Comparison of ENCODE assay signal across 30 cellular contexts in genomic region chr9:14857449-14858305, GRCh38. TPM values are rescaled to one million over a fixed set of nuclear protein-coding genes. Genes with fewer than 3 reads are reported as not detected.
"Had no signal": no experiment of that assay in that cellular context is flagged by ENCODE, and none has a peak within 500 bp of the region (broad histone marks: within the 10 kb centered on the region; RNA-seq: fewer than 3 reads in every experiment).

No MANE protein-coding gene starts in this region.

- H3K27me3 Mint-ChIP-seq: natural killer cell treated with Interleukin-12 subunit alpha and Interleukin-12 subunit beta and Interleukin-15 and Interleukin-18, amount 100 ng/mL, for 72 hours; progenitor cell of endocrine pancreas; stimulated activated memory B cell treated with anti-CD40 and anti-IgM and Interleukin-4, amounts not matched to agents 10 μg/mL and 1 μg/mL and 100 μg/mL, for 72 hours; type B pancreatic cell had no signal

- H3K27me3 ChIP-seq: neural progenitor cell, ovary, spleen, suprapubic skin, testis, tibial artery, transverse colon, upper lobe of right lung, uterus had no signal

- H3K4me1 Mint-ChIP-seq: naive B cell; naive thymus-derived CD8-positive, alpha-beta T cell; stimulated activated memory B cell treated with anti-CD40 and anti-IgM and Interleukin-4, amounts not matched to agents 10 μg/mL and 1 μg/mL and 100 μg/mL, for 72 hours; stimulated activated naive CD8-positive, alpha-beta T cell treated with anti-CD3 and anti-CD28 coated beads, Interleukin-15, amount 100 ng/mL, for 72 hours had no signal

- H3K36me3 Mint-ChIP-seq: naive B cell; naive thymus-derived CD8-positive, alpha-beta T cell; natural killer cell treated with Interleukin-12 subunit alpha and Interleukin-12 subunit beta and Interleukin-15 and Interleukin-18, amount 100 ng/mL, for 72 hours; stimulated activated memory B cell treated with anti-CD40 and anti-IgM and Interleukin-4, amounts not matched to agents 10 μg/mL and 1 μg/mL and 100 μg/mL, for 72 hours had no signal

- H3K9me3 ChIP-seq: ovary, psoas muscle, spleen, suprapubic skin, testis, tibial artery, transverse colon, upper lobe of right lung, uterus had no signal

- H3K79me2 ChIP-seq: parathyroid adenoma had no signal

- H3K36me3 ChIP-seq: neural progenitor cell, ovary, spleen, suprapubic skin, transverse colon, upper lobe of right lung, uterus had no signal

- ATAC-seq: naive thymus-derived CD8-positive, alpha-beta T cell; natural killer cell treated with Interleukin-12 subunit alpha and Interleukin-12 subunit beta and Interleukin-15 and Interleukin-18, amount 100 ng/mL, for 72 hours; psoas muscle; right cardiac atrium; sciatic nerve; stimulated activated memory B cell treated with anti-CD40 and anti-IgM and Interleukin-4, amounts not matched to agents 10 μg/mL and 1 μg/mL and 100 μg/mL, for 72 hours; stimulated activated naive CD8-positive, alpha-beta T cell treated with anti-CD3 and anti-CD28 coated beads, Interleukin-15, amount 100 ng/mL, for 72 hours; stimulated activated naive CD8-positive, alpha-beta T cell treated with anti-CD3 and anti-CD28 coated beads, Interleukin-15, Interleukin-2, amounts not matched to agents 100 U/mL and 50 U/mL, for 24 hours; upper lobe of right lung had no signal

- H3K4me1 ChIP-seq: neural progenitor cell, parathyroid adenoma, psoas muscle, spleen, suprapubic skin, testis, tibial artery, transverse colon, upper lobe of right lung, uterus had no signal

- H3K4me2 ChIP-seq: neural progenitor cell, smooth muscle cell had no signal

- H3K4me3 ChIP-seq: neural progenitor cell, ovary, psoas muscle, skin epidermis, smooth muscle cell, spleen, suprapubic skin, testis, tibial artery, transverse colon, upper lobe of right lung, uterus had no signal

- H3K27ac ChIP-seq: neural progenitor cell, ovary, parathyroid adenoma, psoas muscle, skin epidermis, spleen, suprapubic skin, testis, tibial artery, transverse colon, upper lobe of right lung, uterus had no signal

- H3K9ac ChIP-seq: neural progenitor cell, parathyroid adenoma had no signal

- H2AFZ ChIP-seq: neural progenitor cell, parathyroid adenoma had no signal

- H3K9me3 Mint-ChIP-seq: naive B cell; naive thymus-derived CD8-positive, alpha-beta T cell; natural killer cell treated with Interleukin-12 subunit alpha and Interleukin-12 subunit beta and Interleukin-15 and Interleukin-18, amount 100 ng/mL, for 72 hours; neural progenitor cell; stimulated activated memory B cell treated with anti-CD40 and anti-IgM and Interleukin-4, amounts not matched to agents 10 μg/mL and 1 μg/mL and 100 μg/mL, for 72 hours; stimulated activated naive CD8-positive, alpha-beta T cell treated with anti-CD3 and anti-CD28 coated beads, Interleukin-15, amount 100 ng/mL, for 72 hours; type B pancreatic cell had no signal

- H3K4me3 Mint-ChIP-seq: naive B cell; naive thymus-derived CD8-positive, alpha-beta T cell; natural killer cell treated with Interleukin-12 subunit alpha and Interleukin-12 subunit beta and Interleukin-15 and Interleukin-18, amount 100 ng/mL, for 72 hours; neural progenitor cell; stimulated activated memory B cell treated with anti-CD40 and anti-IgM and Interleukin-4, amounts not matched to agents 10 μg/mL and 1 μg/mL and 100 μg/mL, for 72 hours; stimulated activated naive CD8-positive, alpha-beta T cell treated with anti-CD3 and anti-CD28 coated beads, Interleukin-15, amount 100 ng/mL, for 72 hours; type B pancreatic cell had no signal

- H3K27ac Mint-ChIP-seq: natural killer cell treated with Interleukin-12 subunit alpha and Interleukin-12 subunit beta and Interleukin-15 and Interleukin-18, amount 100 ng/mL, for 72 hours; neural progenitor cell; progenitor cell of endocrine pancreas; stimulated activated memory B cell treated with anti-CD40 and anti-IgM and Interleukin-4, amounts not matched to agents 10 μg/mL and 1 μg/mL and 100 μg/mL, for 72 hours; stimulated activated naive CD8-positive, alpha-beta T cell treated with anti-CD3 and anti-CD28 coated beads, Interleukin-15, amount 100 ng/mL, for 72 hours; type B pancreatic cell had no signal

- DNase-seq: naive B cell; naive thymus-derived CD8-positive, alpha-beta T cell; occipital lobe; ovary; posterior cingulate gyrus; psoas muscle; right cardiac atrium; spleen; stimulated activated CD4-positive, alpha-beta T cell treated with anti-CD3 and anti-CD28 coated beads, Interleukin-12 subunit alpha, Interleukin-12 subunit beta, amount 100 ng/mL, for 4 hours; stimulated activated CD4-positive, alpha-beta T cell treated with anti-CD3 and anti-CD28 coated beads, Interleukin-1b, Interleukin-23, amount 100 ng/mL, for 48 hours; stimulated activated CD4-positive, alpha-beta T cell treated with anti-CD3 and anti-CD28 coated beads, Interleukin-4, amount 100 ng/mL, for 24 hours; stimulated activated naive CD4-positive, alpha-beta T cell; stimulated activated naive CD8-positive, alpha-beta T cell treated with anti-CD3 and anti-CD28 coated beads, Interleukin-15, amount 100 ng/mL, for 72 hours; stimulated activated naive CD8-positive, alpha-beta T cell treated with anti-CD3 and anti-CD28 coated beads, Interleukin-15, Interleukin-2, amounts not matched to agents 100 U/mL and 50 U/mL, for 24 hours; substantia nigra; testis; tibial artery; transverse colon; upper lobe of right lung; uterus had no signal

RNA-seq across cellular contexts. Expression of gene FREM1, which starts 52.6 kb away (rescaled TPM):
- total RNA-seq: naive thymus-derived CD8-positive, alpha-beta T cell; natural killer cell treated with Interleukin-12 subunit alpha and Interleukin-12 subunit beta and Interleukin-15 and Interleukin-18, amount 100 ng/mL, for 72 hours had no signal
- polyA plus RNA-seq: naive thymus-derived CD8-positive, alpha-beta T cell had no signal
